In genomic region chr7:39386718-39387117, GRCh38 we compare ENCODE assay signal across 26 cellular contexts.
"Had no signal": no experiment of that assay in that cellular context is flagged by ENCODE, and none has a peak within 500 bp of the region (broad histone marks: within the 10 kb centered on the region; RNA-seq: fewer than 3 reads in every experiment).

No MANE protein-coding gene starts in this region.

- ATAC-seq: activated CD8-positive, alpha-beta memory T cell treated with anti-CD3 and anti-CD28 coated beads, Interleukin-2, amount 10 ng/mL, durations not matched to agents 7 days and 5 days; activated CD8-positive, alpha-beta T cell treated with anti-CD3 and anti-CD28 coated beads for 36 hours; esophagus mucosa; natural killer cell; psoas muscle had no signal

- H3K27ac ChIP-seq: cardiac muscle cell, hepatocyte, left ventricle myocardium inferior, neutrophil, ovary, psoas muscle, right atrium auricular region, spleen, testis, upper lobe of left lung, VCaP had no signal

- H3K4me3 ChIP-seq: cardiac muscle cell, hepatocyte, left ventricle myocardium inferior, ovary, psoas muscle, right atrium auricular region, spleen, testis, upper lobe of left lung had no signal

- H2AFZ ChIP-seq: hepatocyte had no signal

- H3K4me1 ChIP-seq: left ventricle myocardium inferior, psoas muscle, right atrium auricular region, spleen, testis, upper lobe of left lung had no signal

- H3K9me3 ChIP-seq: left ventricle myocardium inferior, neutrophil, ovary, psoas muscle, right atrium auricular region, spleen, testis, upper lobe of left lung had no signal

- DNase-seq: activated CD4-positive, alpha-beta T cell treated with anti-CD3 and anti-CD28 coated beads, Interleukin-2, amount 10 ng/mL, durations not matched to agents 7 days and 5 days; activated CD4-positive, CD25-positive, alpha-beta regulatory T cell treated with anti-CD3 and anti-CD28 coated beads, Interleukin-2, amount 50 U/mL, for 72 hours; activated CD8-positive, alpha-beta memory T cell treated with anti-CD3 and anti-CD28 coated beads, Interleukin-2, amount 10 ng/mL, durations not matched to agents 7 days and 5 days; activated CD8-positive, alpha-beta T cell treated with anti-CD3 and anti-CD28 coated beads for 36 hours; activated effector memory CD4-positive, alpha-beta T cell treated with anti-CD3 and anti-CD28 coated beads, Interleukin-2, amount 50 U/mL, for 16 hours; activated naive CD4-positive, alpha-beta T cell treated with anti-CD3 and anti-CD28 coated beads, Interleukin-2, amount 10 ng/mL, durations not matched to agents 7 days and 5 days; activated T-cell treated with anti-CD3 and anti-CD28 coated beads for 4 hours; effector CD8-positive, alpha-beta T cell; foreskin melanocyte; glutamatergic neuron; left ventricle myocardium inferior; natural killer cell; ovary; psoas muscle; spleen; stimulated activated CD4-positive, alpha-beta T cell treated with anti-CD3 and anti-CD28 coated beads, Interleukin-4, amount 100 ng/mL, for 1 hour; stimulated activated naive CD4-positive, alpha-beta T cell; T-helper 2 cell; testis; upper lobe of left lung had no signal

- H3K36me3 ChIP-seq: cardiac muscle cell, left ventricle myocardium inferior, neutrophil, ovary, right atrium auricular region, spleen, upper lobe of left lung had no signal

- H3K4me2 ChIP-seq: hepatocyte had no signal

- H3K27me3 ChIP-seq: cardiac muscle cell, hepatocyte, neutrophil, ovary, right atrium auricular region, testis, upper lobe of left lung had no signal
